21 cellular contexts compared by ENCODE assay signal in the genomic region with DNA sequence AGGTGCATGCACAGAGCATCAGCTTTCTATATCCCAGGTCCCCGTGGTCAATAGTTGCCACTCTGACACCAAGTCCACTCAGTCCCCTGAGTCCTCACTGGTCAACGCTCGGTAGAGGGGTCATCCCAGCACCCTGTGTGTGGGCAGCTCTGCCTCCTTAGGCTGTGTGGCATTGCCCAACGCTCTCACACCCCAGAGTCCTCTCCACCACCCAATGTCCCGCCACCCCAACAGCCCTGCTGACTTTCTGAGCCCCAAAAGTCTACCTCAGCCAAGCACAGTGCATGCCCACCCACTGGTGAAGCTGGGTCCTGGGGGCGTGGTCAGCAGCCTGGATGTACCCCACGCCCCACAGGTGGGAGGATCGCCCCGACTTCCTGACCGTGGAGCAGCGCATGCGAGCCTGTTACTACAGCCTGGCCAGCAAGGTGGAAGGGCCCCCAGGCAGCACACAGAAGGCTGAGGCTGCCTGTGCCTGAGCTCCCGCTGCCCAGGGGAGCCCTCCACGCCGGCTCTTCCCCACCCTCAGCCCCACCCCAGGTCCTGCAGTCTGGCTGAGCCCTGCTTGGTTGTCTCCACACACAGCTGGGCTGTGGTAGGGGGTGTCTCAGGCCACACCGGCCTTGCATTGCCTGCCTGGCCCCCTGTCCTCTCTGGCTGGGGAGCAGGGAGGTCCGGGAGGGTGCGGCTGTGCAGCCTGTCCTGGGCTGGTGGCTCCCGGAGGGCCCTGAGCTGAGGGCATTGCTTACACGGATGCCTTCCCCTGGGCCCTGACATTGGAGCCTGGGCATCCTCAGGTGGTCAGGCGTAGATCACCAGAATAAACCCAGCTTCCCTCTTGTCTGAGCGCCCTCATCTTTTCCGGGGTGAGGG. TPM values are rescaled to one million over a fixed set of nuclear protein-coding genes. Genes with fewer than 3 reads are reported as not detected.
DNase-seq lines count a peak whose midpoint lies in the region; ATAC-seq and TF ChIP-seq lines count a peak whose summit lies in the region.
"Had no signal": no experiment of that assay in that cellular context is flagged by ENCODE, and none has a peak within 500 bp of the region (broad histone marks: within the 10 kb centered on the region; RNA-seq: fewer than 3 reads in every experiment).

No MANE protein-coding gene starts in this region.

- H3K27ac ChIP-seq in left ventricle myocardium inferior (replicated peaks) (no peak overlapping the region), right atrium auricular region (no peak overlapping the region), WERI-Rb-1 (peak overlapping the region; percentile 98), upper lobe of left lung (no peak overlapping the region)
- H3K27ac ChIP-seq: adrenal gland had no signal

- no peaks in the 10 kb centered on the region for H3K9me3 ChIP-seq in left ventricle myocardium inferior (replicated peaks)
- no peaks in the 10 kb centered on the region for H3K9me3 ChIP-seq in right atrium auricular region
- no peaks in the 10 kb centered on the region for H3K9me3 ChIP-seq in WERI-Rb-1 (ENCODE audit: severe bottlenecking)
- H3K9me3 ChIP-seq in upper lobe of left lung: no peaks in the 10 kb centered on the region
- H3K9me3 ChIP-seq: adrenal gland had no signal

- H3K4me3 ChIP-seq in left ventricle myocardium inferior: no peak overlapping the region
- H3K4me3 ChIP-seq in right atrium auricular region: no peak overlapping the region
- H3K4me3 ChIP-seq in WERI-Rb-1 (ENCODE audit: low read depth, low read length): no peak overlapping the region
- H3K4me3 ChIP-seq in upper lobe of left lung: no peak overlapping the region
- H3K4me3 ChIP-seq: adrenal gland, smooth muscle cell had no signal

- no peak for TF ChIP-seq POLR2A in upper lobe of left lung (IDR thresholded peaks at IDR 0.05)

- DNase-seq in left ventricle myocardium inferior: peak; percentile 14
- no peak for DNase-seq in right atrium auricular region (ENCODE audit: low spot score)
- DNase-seq in WERI-Rb-1: no peak
- DNase-seq in mesenteric fat pad (ENCODE audit: low spot score): peak; percentile 81
- DNase-seq in upper lobe of left lung: peak; percentile 17 to 59
- no peak for DNase-seq in GDM1 (lab: John Stamatoyannopoulos, UW)
- no peak for DNase-seq in NCI-H748 (lab: John Stamatoyannopoulos, UW; ENCODE audit: unreplicated experiment)
- DNase-seq: activated CD4-positive, alpha-beta T cell treated with anti-CD3 and anti-CD28 coated beads, Interleukin-2, amount 10 ng/mL, durations not matched to agents 24 days and 14 days; adrenal gland; dermis blood vessel endothelial cell; DMS79; NCI-H187 treated with DMSO at 0.1 percent for 48 hours; NK-92 treated with Interleukin-12 subunit alpha and Interleukin-12 subunit beta, amount 100 ng/mL, for 24 hours; RPMI8226; stimulated activated CD4-positive, alpha-beta T cell treated with anti-CD3 and anti-CD28 coated beads, Interleukin-4, amount 100 ng/mL, for 4 hours had no signal

- TF ChIP-seq CTCF in left ventricle myocardium inferior (IDR thresholded peaks at IDR 0.05; ENCODE audit: borderline replicate concordance) (no peak), right atrium auricular region (IDR thresholded peaks at IDR 0.05) (no peak), WERI-Rb-1 (IDR thresholded peaks at IDR 0.05; ENCODE audit: low read depth, low read length) (no peak), upper lobe of left lung (IDR thresholded peaks at IDR 0.05) (no peak)

- ATAC-seq in upper lobe of left lung (ENCODE audit: low FRiP score in 2 of 2): no peak
- no peak for ATAC-seq in HG02870 (IDR thresholded peaks at IDR 0.05; ENCODE audit: unreplicated experiment)

- 90 to 93% methylated on average over 10 to 20 of the region's 23 CpGs for WGBS in upper lobe of left lung, 2 donors

- no peaks in the 10 kb centered on the region for H3K36me3 ChIP-seq in left ventricle myocardium inferior
- no peaks in the 10 kb centered on the region for H3K36me3 ChIP-seq in right atrium auricular region
- H3K36me3 ChIP-seq in WERI-Rb-1: peaks cover 2% of the 10 kb centered on the region
- no peaks in the 10 kb centered on the region for H3K36me3 ChIP-seq in upper lobe of left lung
- H3K36me3 ChIP-seq: adrenal gland had no signal

- H3K4me1 ChIP-seq in left ventricle myocardium inferior (peaks cover 16% of the 10 kb centered on the region), right atrium auricular region (peaks cover 0 to 16% of the 10 kb centered on the region in 2 donors), upper lobe of left lung (peaks cover 0 to 6% (median 0%) of the 10 kb centered on the region in 4 donors)
- H3K4me1 ChIP-seq: adrenal gland had no signal

- TF ChIP-seq EP300 in upper lobe of left lung (IDR thresholded peaks at IDR 0.05): no peak

- intact Hi-C loops in left ventricle myocardium inferior (cut with micrococcal nuclease): no loop called here

- H3K27me3 ChIP-seq in left ventricle myocardium inferior (ENCODE audit: low read depth): no peaks in the 10 kb centered on the region
- no peaks in the 10 kb centered on the region for H3K27me3 ChIP-seq in right atrium auricular region
- no peaks in the 10 kb centered on the region for H3K27me3 ChIP-seq in WERI-Rb-1 (ENCODE audit: insufficient read depth, low read depth, severe bottlenecking)
- no peaks in the 10 kb centered on the region for H3K27me3 ChIP-seq in upper lobe of left lung
- H3K27me3 ChIP-seq: adrenal gland had no signal

RNA-seq across cellular contexts. Expression of a gene that starts 25.9 kb away (rescaled TPM):
- total RNA-seq in left ventricle myocardium inferior (0.55 TPM), right atrium auricular region (1 to 10 TPM in 1 of 2 donors, under 1 TPM in 1; 0.86 to 1.4 TPM), mesenteric fat pad (1.3 TPM), upper lobe of left lung (10 to 100 TPM in 3 of 6 donors, 1 to 10 TPM in 3; 6.4 to 88.0 (median 11.3) TPM)
- total RNA-seq: bronchial epithelial cell, dermis blood vessel endothelial cell, epithelial cell of proximal tubule, kidney epithelial cell, pulmonary artery endothelial cell had no signal

Comparison
In these comparisons a context has a peak if more than half of its experiments do, and no peak if none do; other contexts are left out.
1. DNase-seq: peak in left ventricle myocardium inferior (single experiment), mesenteric fat pad (single experiment) and upper lobe of left lung (2 of 2); none in right atrium auricular region (single experiment), WERI-Rb-1 (single experiment), GDM1 (single experiment) and NCI-H748 (single experiment).